ENCODE assay signal across 11 cellular contexts in genomic region chr4:173526034-173526482, GRCh38. TPM values are rescaled to one million over a fixed set of nuclear protein-coding genes. Genes with fewer than 3 reads are reported as not detected.
A peak's percentile ranks its signal among the peaks of the same experiment; 100 is the strongest.
DNase-seq lines count a peak whose midpoint lies in the region; ATAC-seq and TF ChIP-seq lines count a peak whose summit lies in the region.
"Had no signal": no experiment of that assay in that cellular context is flagged by ENCODE, and none has a peak within 500 bp of the region (broad histone marks: within the 10 kb centered on the region; RNA-seq: fewer than 3 reads in every experiment).

No MANE protein-coding gene starts in this region.

- H3K27ac Mint-ChIP-seq in naive B cell, result peak overlapping the region in 5 of 6 donors; percentile 50 to 97 (median 75)

- H3K36me3 Mint-ChIP-seq in naive B cell, result peaks cover 11 to 33% of the 10 kb centered on the region in 2 donors

- H3K4me3 Mint-ChIP-seq in naive B cell, result peak overlapping the region in 2 of 8 donors; percentile 46 to 58

- H3K27me3 Mint-ChIP-seq in naive B cell, result peaks cover 56 to 91% (median 84%) of the 10 kb centered on the region in 3 donors

- no peak overlapping the region for H3K9ac ChIP-seq in colonic mucosa (ENCODE audit: low read depth in 2 of 2, low read length in 2 of 2)

- peaks cover 15 to 37% (median 24%) of the 10 kb centered on the region in 3 donors for H3K4me1 Mint-ChIP-seq in naive B cell

- H3K9me3 ChIP-seq in heart right ventricle (no peaks in the 10 kb centered on the region), colonic mucosa (no peaks in the 10 kb centered on the region), vagina (no peaks in the 10 kb centered on the region), SJCRH30 (replicated peaks) (no peaks in the 10 kb centered on the region)

- intact Hi-C loops in heart right ventricle (cut with DNase I) (loop anchor here in 2 of 10 donors (5.0 to 10.0 kb wide), 2 partner anchors 221 to 689 kb away; no protein-coding TSS in a partner anchor), left ventricle myocardium superior (cut with micrococcal nuclease) (no loop called here), colonic mucosa (cut with DNase I) (no loop called here), vagina (cut with DNase I) (no loop called here)

- ATAC-seq in heart right ventricle (no peak), left ventricle myocardium superior (no peak), naive B cell (ENCODE audit: low read depth in 2 of 2) (no peak), GM18868 (IDR thresholded peaks at IDR 0.05; ENCODE audit: unreplicated experiment) (no peak)
- ATAC-seq: naive thymus-derived CD8-positive, alpha-beta T cell had no signal

- 27 to 34% methylated on average over 10 of the region's 10 CpGs for WGBS in heart right ventricle, 2 donors

- H3K4me1 ChIP-seq in heart right ventricle (peaks cover 0 to 44% (median 23%) of the 10 kb centered on the region in 9 donors), colonic mucosa (peaks cover 5% of the 10 kb centered on the region), vagina (peaks cover 39% of the 10 kb centered on the region), SJCRH30 (no peaks in the 10 kb centered on the region)

- TF ChIP-seq POLR2A in vagina (IDR thresholded peaks at IDR 0.05), result no peak

- peak overlapping the region; percentile 48 to 90 (median 74) for H3K4me3 ChIP-seq in heart right ventricle
- H3K4me3 ChIP-seq in colonic mucosa, result peak overlapping the region; percentile 28
- H3K4me3 ChIP-seq in vagina, result peak overlapping the region in 1 of 2 donors; percentile 56
- H3K4me3 ChIP-seq in SJCRH30, result no peak overlapping the region

- H3K27me3 ChIP-seq in heart right ventricle (peaks cover 0 to 98% (median 46%) of the 10 kb centered on the region in 7 donors), colonic mucosa (peaks cover 81% of the 10 kb centered on the region), vagina (no peaks in the 10 kb centered on the region), SJCRH30 (no peaks in the 10 kb centered on the region)

- no peak for DNase-seq in heart right ventricle
- no peak for DNase-seq in left ventricle myocardium superior
- DNase-seq in colonic mucosa, result no peak
- DNase-seq in naive B cell, result no peak
- DNase-seq in vagina (ENCODE audit: extremely low spot score in 2 of 2), result peak; percentile 46 to 60
- DNase-seq in NCI-H146 (lab: John Stamatoyannopoulos, UW), result no peak
- DNase-seq in SJCRH30, result no peak
- DNase-seq: naive thymus-derived CD8-positive, alpha-beta T cell; OCI-M1 had no signal

- peak overlapping the region; percentile 84 to 97 (median 96) for H3K27ac ChIP-seq in heart right ventricle
- no peak overlapping the region for H3K27ac ChIP-seq in colonic mucosa
- peak overlapping the region; percentile 90 for H3K27ac ChIP-seq in vagina
- H3K27ac ChIP-seq in SJCRH30, result no peak overlapping the region

- TF ChIP-seq CTCF in heart right ventricle (IDR thresholded peaks at IDR 0.05) (no peak), colonic mucosa (IDR thresholded peaks at IDR 0.05) (no peak), vagina (IDR thresholded peaks at IDR 0.05) (no peak)

- peaks cover 0 to 12% (median 0%) of the 10 kb centered on the region in 9 donors for H3K36me3 ChIP-seq in heart right ventricle
- no peaks in the 10 kb centered on the region for H3K36me3 ChIP-seq in colonic mucosa
- no peaks in the 10 kb centered on the region for H3K36me3 ChIP-seq in vagina
- no peaks in the 10 kb centered on the region for H3K36me3 ChIP-seq in SJCRH30

- H3K9me3 Mint-ChIP-seq in naive B cell, result peaks cover 4 to 56% (median 31%) of the 10 kb centered on the region in 7 donors

RNA-seq across cellular contexts. Expression of gene HAND2, which starts 4.0 kb away (rescaled TPM):
- total RNA-seq in heart right ventricle (100 to 1,000 TPM in 7 of 10 donors, 10 to 100 TPM in 3; 64.6 to 196 (median 130) TPM), left ventricle myocardium superior (180 TPM), colonic mucosa (1 to 10 TPM; 1.6 to 9.4 TPM), vagina (26.0 TPM)
- polyA plus RNA-seq in heart right ventricle (10 to 100 TPM; 48.6 to 90.7 TPM), naive B cell (ENCODE audit: low read depth in 6 of 6) (not detected)
- 2.3 and 3.4 TPM in 2 replicates for total RNA-seq in SJCRH30 (2014; rRNA removed; shearing (Covaris generic))
- total RNA-seq: naive thymus-derived CD8-positive, alpha-beta T cell had no signal
- polyA plus RNA-seq: CD14-positive monocyte; naive thymus-derived CD8-positive, alpha-beta T cell had no signal

Comparison
In these comparisons a context has a peak if more than half of its experiments do, and no peak if none do; other contexts are left out.
1. DNase-seq: peak in vagina (2 of 2); none in heart right ventricle (0 of 2), left ventricle myocardium superior (single experiment), colonic mucosa (single experiment), naive B cell (single experiment), NCI-H146 (single experiment) and SJCRH30 (0 of 2).
2. H3K27ac ChIP-seq: peak in heart right ventricle (10 of 10) and vagina (single experiment); none in colonic mucosa (single experiment) and SJCRH30 (single experiment).